ENCODE assay signal across 12 cellular contexts in the genomic region with DNA sequence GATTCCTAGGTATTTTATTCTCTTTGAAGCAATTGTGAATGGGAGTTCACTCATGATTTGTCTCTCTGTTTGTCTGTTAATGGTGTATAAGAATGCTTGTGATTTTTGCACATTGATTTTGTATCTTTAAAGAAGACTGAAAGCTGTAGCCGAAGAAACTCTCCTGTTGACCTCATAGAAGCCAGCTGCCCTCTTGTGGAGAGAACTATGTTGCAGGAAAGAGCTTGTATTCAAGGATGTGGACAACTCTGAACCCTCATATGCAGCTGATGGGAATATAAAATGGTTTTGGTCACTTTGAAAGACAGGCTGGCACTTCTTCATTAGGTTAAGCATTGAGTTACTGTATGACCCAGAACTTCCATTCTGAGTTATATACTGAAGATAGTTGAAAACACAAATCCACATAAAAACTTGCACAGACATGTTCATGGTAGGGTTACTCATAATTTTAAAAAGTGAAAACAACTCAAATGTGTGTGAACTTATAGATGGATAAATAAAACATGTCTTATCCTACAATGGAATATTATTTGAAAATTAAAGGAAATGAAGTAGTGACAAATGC.
A peak's percentile ranks its signal among the peaks of the same experiment; 100 is the strongest.
DNase-seq lines count a peak whose midpoint lies in the region; ATAC-seq and TF ChIP-seq lines count a peak whose summit lies in the region.
"Had no signal": no experiment of that assay in that cellular context is flagged by ENCODE, and none has a peak within 500 bp of the region (broad histone marks: within the 10 kb centered on the region; RNA-seq: fewer than 3 reads in every experiment).

No MANE protein-coding gene starts in this region.

- no peak overlapping the region for H3K9ac ChIP-seq in NT2/D1 (ENCODE audit: insufficient read length, low read depth)

- no peak overlapping the region for H3K4me3 ChIP-seq in NT2/D1 (ENCODE audit: insufficient read length, low read depth)

- no peaks in the 10 kb centered on the region for H3K9me3 ChIP-seq in NT2/D1 (ENCODE audit: insufficient read depth, low read length)
- H3K9me3 ChIP-seq in CD4-positive, alpha-beta T cell (ENCODE audit: control insufficient read depth, low read length): no peaks in the 10 kb centered on the region

- no peak overlapping the region for H3K27ac Mint-ChIP-seq in CD4-positive, alpha-beta T cell
- H3K27ac Mint-ChIP-seq: B cell had no signal

- DNase-seq in NCI-H82 (lab: John Stamatoyannopoulos, UW): peak; percentile 75
- DNase-seq in NCI-H82 treated with DMSO at 0.1 percent for 48 hours (lab: John Stamatoyannopoulos, UW; ENCODE audit: unreplicated experiment): no peak
- peak; percentile 13 for DNase-seq in NT2/D1 (ENCODE audit: low read depth, low spot score)
- DNase-seq in epithelial cell of prostate (ENCODE audit: low read depth, low spot score): peak; percentile 5
- DNase-seq in superior temporal gyrus (ENCODE audit: extremely low spot score): peak; percentile 40
- no peak for DNase-seq in activated naive CD4-positive, alpha-beta T cell treated with anti-CD3 and anti-CD28 coated beads, Interleukin-2, amount 50 U/mL, for 16 hours
- no peak for DNase-seq in GM03348 (ENCODE audit: low spot score)
- DNase-seq in CD4-positive, alpha-beta T cell: no peak
- DNase-seq: activated gamma-delta T cell; NCI-H345; stimulated activated CD4-positive, alpha-beta T cell treated with anti-CD3 and anti-CD28 coated beads, Interleukin-2, amount 100 ng/mL, for 24 hours had no signal

- no peak overlapping the region for H3K4me3 Mint-ChIP-seq in CD4-positive, alpha-beta T cell
- H3K4me3 Mint-ChIP-seq: B cell had no signal

- no peak overlapping the region for H3K27ac ChIP-seq in epithelial cell of prostate
- H3K27ac ChIP-seq in CD4-positive, alpha-beta T cell (ENCODE audit: low read depth, low read length): no peak overlapping the region

- H3K4me1 ChIP-seq in NT2/D1 (ENCODE audit: insufficient read depth, insufficient read length): no peaks in the 10 kb centered on the region

- no peaks in the 10 kb centered on the region for H3K27me3 ChIP-seq in NT2/D1 (ENCODE audit: insufficient read depth, insufficient read length)
- no peaks in the 10 kb centered on the region for H3K27me3 ChIP-seq in CD4-positive, alpha-beta T cell (ENCODE audit: control insufficient read depth, insufficient read depth, low read length)

- no peaks in the 10 kb centered on the region for H3K36me3 ChIP-seq in NT2/D1 (ENCODE audit: insufficient read depth, insufficient read length, low read length)

- no peak for TF ChIP-seq CTCF in CD4-positive, alpha-beta T cell (IDR thresholded peaks at IDR 0.05)

- H3K27me3 Mint-ChIP-seq in CD4-positive, alpha-beta T cell: no peaks in the 10 kb centered on the region
- H3K27me3 Mint-ChIP-seq: B cell had no signal

- POLR2A ChIA-PET in CD4-positive, alpha-beta T cell (lab: Charles Lee): no interaction called here

- CTCF ChIA-PET in CD4-positive, alpha-beta T cell (lab: Charles Lee): no interaction called here

- ATAC-seq in CD4-positive, alpha-beta T cell (ENCODE audit: poor library complexity): no peak

- intact Hi-C loops in CD4-positive, alpha-beta T cell (cut with DNase I, micrococcal nuclease): no loop called here

- peaks cover under 1% of the 10 kb centered on the region for H3K9me3 Mint-ChIP-seq in CD4-positive, alpha-beta T cell

- no peaks in the 10 kb centered on the region for H3K36me3 Mint-ChIP-seq in CD4-positive, alpha-beta T cell (ENCODE audit: low read depth)

- H3K4me1 Mint-ChIP-seq in CD4-positive, alpha-beta T cell (ENCODE audit: low read depth): no peaks in the 10 kb centered on the region
- H3K4me1 Mint-ChIP-seq: B cell had no signal

Comparison
In these comparisons a context has a peak if more than half of its experiments do, and no peak if none do; other contexts are left out.
1. DNase-seq: peak in NCI-H82 (single experiment), NT2/D1 (single experiment), epithelial cell of prostate (single experiment) and superior temporal gyrus (single experiment); none in NCI-H82 treated with DMSO at 0.1 percent for 48 hours (single experiment), activated naive CD4-positive, alpha-beta T cell treated with anti-CD3 and anti-CD28 coated beads, Interleukin-2, amount 50 U/mL, for 16 hours (single experiment), GM03348 (single experiment) and CD4-positive, alpha-beta T cell (0 of 10).